In the genomic region with DNA sequence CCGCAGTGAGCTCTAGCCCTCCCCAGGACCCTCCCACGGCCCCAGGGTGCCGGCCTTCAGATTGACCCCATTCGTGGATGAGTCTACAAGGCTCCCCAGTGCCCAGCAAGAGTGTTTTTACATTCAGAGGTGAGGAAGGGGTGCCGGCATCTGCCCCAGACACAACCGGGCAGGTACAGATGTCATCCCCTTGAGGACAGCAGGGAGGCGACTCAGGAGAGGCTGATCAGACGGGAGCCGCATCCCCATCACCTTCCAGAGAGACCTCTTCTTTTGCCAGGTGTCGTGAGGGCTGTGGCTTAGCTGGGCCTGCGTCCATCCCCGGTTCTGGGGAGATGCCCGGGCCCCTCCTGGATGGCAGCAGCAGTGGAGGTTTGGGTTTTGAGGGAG, we compare ENCODE assay signal across 16 cellular contexts. TPM values are rescaled to one million over a fixed set of nuclear protein-coding genes. Genes with fewer than 3 reads are reported as not detected.
A peak's percentile ranks its signal among the peaks of the same experiment; 100 is the strongest.
DNase-seq lines count a peak whose midpoint lies in the region; ATAC-seq, FAIRE-seq and TF ChIP-seq lines count a peak whose summit lies in the region.
"Had no signal": no experiment of that assay in that cellular context is flagged by ENCODE, and none has a peak within 500 bp of the region (broad histone marks: within the 10 kb centered on the region; RNA-seq: fewer than 3 reads in every experiment).

No MANE protein-coding gene starts in this region.

- no peak for ATAC-seq in left cardiac atrium
- no peak for ATAC-seq in stimulated activated effector memory CD8-positive, alpha-beta T cell treated with anti-CD3 and anti-CD28 coated beads, Interleukin-12 subunit alpha, Interleukin-12 subunit beta, amount 100 ng/mL, for 72 hours

- DNase-seq in left cardiac atrium (peak; percentile 22), left ventricle myocardium inferior (no peak), kidney (peak; percentile 53), sigmoid colon (peak; percentile 52), NOMO-1 treated with dmso at 0.1 percent for 144 hours (lab: John Stamatoyannopoulos, UW; ENCODE audit: unreplicated experiment) (no peak)
- no peak for DNase-seq in stimulated activated effector memory CD8-positive, alpha-beta T cell treated with anti-CD3 and anti-CD28 coated beads, Interleukin-12 subunit alpha, Interleukin-12 subunit beta, amount 100 ng/mL, for 72 hours (ENCODE audit: low spot score in 2 of 2)
- DNase-seq in activated CD4-positive, alpha-beta T cell treated with anti-CD3 and anti-CD28 coated beads, Interleukin-2, amount 10 ng/mL, durations not matched to agents 24 days and 14 days: no peak
- DNase-seq: GF-D8, HCEC 1CT, HFFc6 had no signal

- H3K36me3 ChIP-seq in left ventricle myocardium inferior (no peaks in the 10 kb centered on the region), kidney (ENCODE audit: control insufficient read depth in 1 of 2, insufficient read depth in 2 of 2, low read length in 2 of 2) (no peaks in the 10 kb centered on the region), sigmoid colon (no peaks in the 10 kb centered on the region)
- H3K36me3 ChIP-seq in BLaER1 treated with 17β-estradiol and CSF1 and Interleukin-3, amounts not matched to agents 10 nM and 100 nM: peaks cover 0 to 14% (median 10%) of the 10 kb centered on the region in 11 experiments; a peak in 12 of 22 replicates

- intact Hi-C loops in left cardiac atrium (cut with DNase I): no loop called here
- intact Hi-C loops in left ventricle myocardium inferior (cut with micrococcal nuclease): no loop called here
- intact Hi-C loops in kidney (cut with DNase I): no loop called here
- intact Hi-C loops in sigmoid colon (cut with DNase I): loop anchor here (5.0 kb wide), 1 partner anchor 80 kb away; no protein-coding TSS in a partner anchor
- intact Hi-C loops in activated CD4-positive, alpha-beta T cell treated with anti-CD3 and anti-CD28 coated beads, Interleukin-2, amount 10 ng/mL, durations not matched to agents 24 days and 14 days (cut with micrococcal nuclease): loop anchor here (5.0 kb wide), 1 partner anchor 245 kb away; no protein-coding TSS in a partner anchor

- H3K4me3 ChIP-seq in left ventricle myocardium inferior (no peak overlapping the region), kidney (ENCODE audit: low read length in 2 of 2) (no peak overlapping the region), sigmoid colon (no peak overlapping the region)
- no peak overlapping the region for H3K4me3 ChIP-seq in BLaER1 treated with 17β-estradiol and CSF1 and Interleukin-3, amounts not matched to agents 10 nM and 100 nM

- peaks cover 2% of the 10 kb centered on the region for H3K27me3 Mint-ChIP-seq in activated CD4-positive, alpha-beta T cell treated with anti-CD3 and anti-CD28 coated beads, Interleukin-2, amount 10 ng/mL, durations not matched to agents 24 days and 14 days

- H3K27ac ChIP-seq in left ventricle myocardium inferior (replicated peaks): no peak overlapping the region
- peak overlapping the region in 5 of 11 experiments; percentile 25 to 70 (median 58); a peak in 5 of 22 replicates for H3K27ac ChIP-seq in BLaER1 treated with 17β-estradiol and CSF1 and Interleukin-3, amounts not matched to agents 10 nM and 100 nM
- no peak overlapping the region for H3K27ac ChIP-seq in kidney (ENCODE audit: low read depth in 2 of 2, low read length in 2 of 2)
- no peak overlapping the region for H3K27ac ChIP-seq in sigmoid colon
- H3K27ac ChIP-seq: HL-60 had no signal

- TF ChIP-seq POLR2A in sigmoid colon (IDR thresholded peaks at IDR 0.05): no peak

- no peaks in the 10 kb centered on the region for H3K9me3 ChIP-seq in left ventricle myocardium inferior (replicated peaks)
- peaks cover 0 to 4% (median 0%) of the 10 kb centered on the region in 11 experiments; a peak in 1 of 22 replicates for H3K9me3 ChIP-seq in BLaER1 treated with 17β-estradiol and CSF1 and Interleukin-3, amounts not matched to agents 10 nM and 100 nM (replicated peaks in 1 of 11)
- no peaks in the 10 kb centered on the region for H3K9me3 ChIP-seq in kidney (ENCODE audit: control insufficient read depth in 1 of 2, low read length in 2 of 2)
- H3K9me3 ChIP-seq in sigmoid colon: no peaks in the 10 kb centered on the region

- FAIRE-seq in kidney (lab: Jason Lieb, UNC): no peak
- FAIRE-seq: A204.1 had no signal

- peaks cover 41% of the 10 kb centered on the region for H3K4me1 ChIP-seq in left ventricle myocardium inferior
- H3K4me1 ChIP-seq in BLaER1 treated with 17β-estradiol and CSF1 and Interleukin-3, amounts not matched to agents 10 nM and 100 nM: peaks cover 41 to 85% (median 78%) of the 10 kb centered on the region in 10 experiments
- H3K4me1 ChIP-seq in kidney (ENCODE audit: control insufficient read depth in 1 of 2, insufficient read depth in 1 of 2, low read depth in 1 of 2, low read length in 2 of 2): peaks cover 3 to 14% of the 10 kb centered on the region in 2 donors
- peaks cover 0 to 49% (median 44%) of the 10 kb centered on the region in 4 donors for H3K4me1 ChIP-seq in sigmoid colon

- H4K20me1 ChIP-seq in BLaER1 treated with 17β-estradiol and CSF1 and Interleukin-3, amounts not matched to agents 10 nM and 100 nM: peaks cover 0 to 38% (median 0%) of the 10 kb centered on the region in 11 experiments; a peak in 2 of 22 replicates

- 69 to 88% methylated on average over 13 of the region's 13 CpGs for WGBS in sigmoid colon, 2 donors

- H3K4me2 ChIP-seq in BLaER1 treated with 17β-estradiol and CSF1 and Interleukin-3, amounts not matched to agents 10 nM and 100 nM: peak overlapping the region in 9 of 11 experiments; percentile 56 to 100 (median 90); a peak in 18 of 22 replicates

- no peaks in the 10 kb centered on the region for H3K36me3 Mint-ChIP-seq in stimulated activated effector memory CD8-positive, alpha-beta T cell treated with anti-CD3 and anti-CD28 coated beads, Interleukin-12 subunit alpha, Interleukin-12 subunit beta, amount 100 ng/mL, for 72 hours
- no peaks in the 10 kb centered on the region for H3K36me3 Mint-ChIP-seq in activated CD4-positive, alpha-beta T cell treated with anti-CD3 and anti-CD28 coated beads, Interleukin-2, amount 10 ng/mL, durations not matched to agents 24 days and 14 days (ENCODE audit: low read depth)
- H3K36me3 Mint-ChIP-seq: CD8-positive, alpha-beta memory T cell had no signal

- H3K4me1 Mint-ChIP-seq in stimulated activated effector memory CD8-positive, alpha-beta T cell treated with anti-CD3 and anti-CD28 coated beads, Interleukin-12 subunit alpha, Interleukin-12 subunit beta, amount 100 ng/mL, for 72 hours: peaks cover 10% of the 10 kb centered on the region
- H3K4me1 Mint-ChIP-seq in activated CD4-positive, alpha-beta T cell treated with anti-CD3 and anti-CD28 coated beads, Interleukin-2, amount 10 ng/mL, durations not matched to agents 24 days and 14 days: peaks cover 12% of the 10 kb centered on the region

- H3K9ac ChIP-seq in BLaER1 treated with 17β-estradiol and CSF1 and Interleukin-3, amounts not matched to agents 10 nM and 100 nM: 0 out of 22 replicates have a peak overlapping the region, but pooled peaks of 2 of the 11 experiments have one; percentile 14 to 45
- H3K9ac ChIP-seq in kidney (ENCODE audit: low read length in 2 of 2): no peak overlapping the region

- no peak for TF ChIP-seq CTCF in left ventricle myocardium inferior (IDR thresholded peaks at IDR 0.05; ENCODE audit: borderline replicate concordance)
- no peak for TF ChIP-seq CTCF in kidney (IDR thresholded peaks at IDR 0.05; ENCODE audit: borderline replicate concordance, extremely low read depth, insufficient read depth)
- TF ChIP-seq CTCF in sigmoid colon (IDR thresholded peaks at IDR 0.05): no peak

- no peak overlapping the region for H3K4me3 Mint-ChIP-seq in stimulated activated effector memory CD8-positive, alpha-beta T cell treated with anti-CD3 and anti-CD28 coated beads, Interleukin-12 subunit alpha, Interleukin-12 subunit beta, amount 100 ng/mL, for 72 hours
- H3K4me3 Mint-ChIP-seq in activated CD4-positive, alpha-beta T cell treated with anti-CD3 and anti-CD28 coated beads, Interleukin-2, amount 10 ng/mL, durations not matched to agents 24 days and 14 days: no peak overlapping the region
- H3K4me3 Mint-ChIP-seq: B cell; CD8-positive, alpha-beta memory T cell; HFFc6 had no signal

- no peak for TF ChIP-seq EP300 in sigmoid colon (IDR thresholded peaks at IDR 0.05)

- H3K27me3 ChIP-seq in left ventricle myocardium inferior (ENCODE audit: low read depth) (peaks cover 30% of the 10 kb centered on the region), sigmoid colon (peaks cover 0 to 12% (median 0%) of the 10 kb centered on the region in 3 donors)
- H3K27me3 ChIP-seq in BLaER1 treated with 17β-estradiol and CSF1 and Interleukin-3, amounts not matched to agents 10 nM and 100 nM: peaks cover 0 to 68% (median 0%) of the 10 kb centered on the region in 11 experiments; a peak in 11 of 22 replicates

- no peak overlapping the region for H3K27ac Mint-ChIP-seq in stimulated activated effector memory CD8-positive, alpha-beta T cell treated with anti-CD3 and anti-CD28 coated beads, Interleukin-12 subunit alpha, Interleukin-12 subunit beta, amount 100 ng/mL, for 72 hours
- H3K27ac Mint-ChIP-seq in activated CD4-positive, alpha-beta T cell treated with anti-CD3 and anti-CD28 coated beads, Interleukin-2, amount 10 ng/mL, durations not matched to agents 24 days and 14 days: no peak overlapping the region
- H3K27ac Mint-ChIP-seq: B cell; CD8-positive, alpha-beta memory T cell; HFFc6 had no signal

- H3K9me3 Mint-ChIP-seq in stimulated activated effector memory CD8-positive, alpha-beta T cell treated with anti-CD3 and anti-CD28 coated beads, Interleukin-12 subunit alpha, Interleukin-12 subunit beta, amount 100 ng/mL, for 72 hours: no peaks in the 10 kb centered on the region
- no peaks in the 10 kb centered on the region for H3K9me3 Mint-ChIP-seq in activated CD4-positive, alpha-beta T cell treated with anti-CD3 and anti-CD28 coated beads, Interleukin-2, amount 10 ng/mL, durations not matched to agents 24 days and 14 days
- H3K9me3 Mint-ChIP-seq: CD8-positive, alpha-beta memory T cell; HFFc6 had no signal

RNA-seq across cellular contexts. Expression of a gene that starts 4.3 kb away (rescaled TPM):
- total RNA-seq in left cardiac atrium: 10 to 100 TPM; 16.5 to 35.9 TPM
- total RNA-seq in left ventricle myocardium inferior: 93.4 TPM
- total RNA-seq in kidney: not detected
- not detected for polyA plus RNA-seq in kidney (ENCODE audit: insufficient read depth, low read depth, low replicate concordance)
- under 1 TPM in 1 of 4 donors, not detected in 3; 0.66 TPM for total RNA-seq in sigmoid colon
- polyA plus RNA-seq in sigmoid colon: not detected
- total RNA-seq in activated CD4-positive, alpha-beta T cell treated with anti-CD3 and anti-CD28 coated beads, Interleukin-2, amount 10 ng/mL, durations not matched to agents 24 days and 14 days: not detected in 2 replicates
- total RNA-seq: B cell; CD8-positive, alpha-beta memory T cell; H4; HFFc6 had no signal
- polyA plus RNA-seq: CD8-positive, alpha-beta memory T cell had no signal

RNA-seq across cellular contexts. Expression of a gene that starts 30.9 kb away (rescaled TPM):
- total RNA-seq in left cardiac atrium (1 to 10 TPM; 7.8 to 9.6 TPM), left ventricle myocardium inferior (7.9 TPM), kidney (5.9 TPM), sigmoid colon (1 to 10 TPM; 5.7 to 8.3 (median 7.1) TPM)
- polyA plus RNA-seq in kidney (ENCODE audit: insufficient read depth, low read depth, low replicate concordance) (3.2 TPM), sigmoid colon (1 to 10 TPM; 1.2 to 3.3 (median 1.2) TPM)
- total RNA-seq in activated CD4-positive, alpha-beta T cell treated with anti-CD3 and anti-CD28 coated beads, Interleukin-2, amount 10 ng/mL, durations not matched to agents 24 days and 14 days: 7.1 and 7.7 TPM in 2 replicates

RNA-seq across cellular contexts. Expression of a gene that starts 31.1 kb away (rescaled TPM):
- total RNA-seq in left cardiac atrium: 100 to 1,000 TPM; 395 to 449 TPM
- total RNA-seq in left ventricle myocardium inferior: 757 TPM
- total RNA-seq in kidney: 135 TPM
- 256 TPM for polyA plus RNA-seq in kidney (ENCODE audit: insufficient read depth, low read depth, low replicate concordance)
- total RNA-seq in sigmoid colon: 10 to 100 TPM; 72.7 to 87.0 (median 80.2) TPM
- 100 to 1,000 TPM; 184 to 290 (median 187) TPM for polyA plus RNA-seq in sigmoid colon
- 147 and 150 TPM in 2 replicates for total RNA-seq in activated CD4-positive, alpha-beta T cell treated with anti-CD3 and anti-CD28 coated beads, Interleukin-2, amount 10 ng/mL, durations not matched to agents 24 days and 14 days

Comparison
In these comparisons a context has a peak if more than half of its experiments do, and no peak if none do; other contexts are left out.
1. DNase-seq: peak in left cardiac atrium (single experiment), kidney (single experiment) and sigmoid colon (single experiment); none in left ventricle myocardium inferior (single experiment), NOMO-1 treated with dmso at 0.1 percent for 144 hours (single experiment), stimulated activated effector memory CD8-positive, alpha-beta T cell treated with anti-CD3 and anti-CD28 coated beads, Interleukin-12 subunit alpha, Interleukin-12 subunit beta, amount 100 ng/mL, for 72 hours (0 of 2) and activated CD4-positive, alpha-beta T cell treated with anti-CD3 and anti-CD28 coated beads, Interleukin-2, amount 10 ng/mL, durations not matched to agents 24 days and 14 days (single experiment).
2. RNA of a gene that starts 4.3 kb away (total RNA-seq): 93.4 TPM in left ventricle myocardium inferior (single experiment) and 16.5 to 35.9 TPM in left cardiac atrium; not detected in kidney (single experiment), 0.66 TPM in sigmoid colon and not detected in activated CD4-positive, alpha-beta T cell treated with anti-CD3 and anti-CD28 coated beads, Interleukin-2, amount 10 ng/mL, durations not matched to agents 24 days and 14 days; every median in the first group is over 10 times any median in the second.
3. intact Hi-C loops: an anchor here in sigmoid colon (5.0 kb wide) and activated CD4-positive, alpha-beta T cell treated with anti-CD3 and anti-CD28 coated beads, Interleukin-2, amount 10 ng/mL, durations not matched to agents 24 days and 14 days (5.0 kb wide); none called in left cardiac atrium, left ventricle myocardium inferior and kidney.